Comparison of ENCODE assay signal across 19 cellular contexts in the genomic region with DNA sequence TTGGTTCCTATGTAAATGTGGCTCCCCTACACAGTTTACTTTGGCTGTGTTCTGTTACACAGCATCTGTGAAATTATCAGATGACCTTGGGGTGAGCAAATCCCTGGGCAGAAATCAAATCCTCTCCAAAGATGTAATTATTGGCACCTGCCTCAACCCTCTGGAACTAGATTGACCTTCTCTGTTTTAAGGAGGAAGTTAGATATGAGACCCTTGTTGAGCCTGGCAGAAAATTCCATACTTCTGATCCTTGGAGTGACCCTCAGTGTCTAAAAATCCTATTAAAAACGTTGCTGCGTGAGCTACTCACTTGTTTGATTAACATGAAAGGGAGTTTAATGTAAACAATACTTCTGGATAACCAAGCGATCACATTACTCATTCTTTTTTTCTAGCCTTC.
DNase-seq lines count a peak whose midpoint lies in the region; ATAC-seq, FAIRE-seq and TF ChIP-seq lines count a peak whose summit lies in the region.
"Had no signal": no experiment of that assay in that cellular context is flagged by ENCODE, and none has a peak within 500 bp of the region (broad histone marks: within the 10 kb centered on the region; RNA-seq: fewer than 3 reads in every experiment).

No MANE protein-coding gene starts in this region.

- no peak for TF ChIP-seq RAD21 in HCT116 (IDR thresholded peaks at IDR 0.05; ENCODE audit: low read depth)

- CTCF ChIA-PET in HCT116 (lab: Charles Lee) = no interaction called here
- CTCF ChIA-PET in endothelial cell of umbilical vein (lab: Charles Lee) = interaction anchor here (1.1 to 1.4 kb wide), 2 partner anchors 12 to 45 kb away, joined by 3 to 4 read pairs; no protein-coding TSS in a partner anchor

- H3K9ac ChIP-seq in HCT116 (ENCODE audit: low read length) (no peak overlapping the region), endothelial cell of umbilical vein (replicated peaks; ENCODE audit: extremely low read depth, insufficient read depth, low read length) (no peak overlapping the region)

- peak; percentile 55 for FAIRE-seq in endothelial cell of umbilical vein (lab: Jason Lieb, UNC)
- FAIRE-seq: A204.1, G401.6, GM12892 had no signal

- TF ChIP-seq POLR2A in HCT116 (IDR thresholded peaks at IDR 0.05; ENCODE audit: borderline replicate concordance, extremely low read depth, insufficient read depth, insufficient read length) (no peak), endothelial cell of umbilical vein (IDR thresholded peaks at IDR 0.05; ENCODE audit: low read depth, low read length) (no peak)

- ATAC-seq in HCT116 = no peak
- ATAC-seq: GM23338 had no signal

- H2AFZ ChIP-seq in HCT116 (ENCODE audit: low read depth, low read length, poor library complexity, severe bottlenecking) = no peak overlapping the region
- H2AFZ ChIP-seq in endothelial cell of umbilical vein (ENCODE audit: low read depth, low read length) = no peak overlapping the region
- H2AFZ ChIP-seq: GM23338, PC-9 had no signal

- H3K9me3 ChIP-seq in HCT116 (ENCODE audit: control insufficient read depth in 1 of 2, insufficient read depth in 1 of 2, low read depth in 1 of 2, low read length in 2 of 2) (no peaks in the 10 kb centered on the region), endothelial cell of umbilical vein (replicated peaks; ENCODE audit: control insufficient read depth, insufficient read depth, low read length) (no peaks in the 10 kb centered on the region)
- H3K9me3 ChIP-seq: Caco-2 had no signal

- BruUV-seq in HCT116 (replicated peaks; lab: Mats Ljungman, UMichigan) (TSS peak; percentile 11), endothelial cell of umbilical vein (replicated peaks; lab: Mats Ljungman, UMichigan) (no TSS peak)

- H3K4me2 ChIP-seq in HCT116 (ENCODE audit: low read length) = no peak overlapping the region
- H3K4me2 ChIP-seq in endothelial cell of umbilical vein (ENCODE audit: insufficient read depth, low read length) = no peak overlapping the region
- H3K4me2 ChIP-seq: GM23338, PC-9 had no signal

- POLR2A ChIA-PET in HCT116 (lab: Charles Lee) (no interaction called here), endothelial cell of umbilical vein (lab: Charles Lee) (no interaction called here)

- H3K27ac ChIP-seq in HCT116 (ENCODE audit: low read depth, low read length) = no peak overlapping the region
- no peak overlapping the region for H3K27ac ChIP-seq in endothelial cell of umbilical vein (ENCODE audit: insufficient read depth, low read depth, low read length)
- H3K27ac ChIP-seq: PC-9, SK-N-MC had no signal

- intact Hi-C loops in HCT116 (cut with micrococcal nuclease) = no loop called here
- intact Hi-C loops in endothelial cell of umbilical vein (cut with micrococcal nuclease) = no loop called here

- H4K20me1 ChIP-seq in HCT116 (ENCODE audit: insufficient read depth) = no peaks in the 10 kb centered on the region
- no peaks in the 10 kb centered on the region for H4K20me1 ChIP-seq in endothelial cell of umbilical vein (replicated peaks; ENCODE audit: control insufficient read depth, extremely low read depth, insufficient read depth, low read length)

- TF ChIP-seq CTCF in HCT116 (IDR thresholded peaks at IDR 0.05 in 2 of 3, conservative IDR thresholded peaks at IDR 0.05 in 1 of 3; ENCODE audit: borderline replicate concordance in 1 of 3, insufficient read depth in 1 of 3, low read depth in 2 of 3, low read length in 2 of 3) = no peak
- TF ChIP-seq CTCF in endothelial cell of umbilical vein (IDR thresholded peaks at IDR 0.05; ENCODE audit: extremely low read depth in 1 of 2, insufficient read depth in 1 of 2, low read depth in 1 of 2, low read length in 2 of 2) = no peak

- H3K79me2 ChIP-seq in HCT116 (ENCODE audit: insufficient read depth, low read length) (no peaks in the 10 kb centered on the region), endothelial cell of umbilical vein (ENCODE audit: control insufficient read depth, insufficient read depth, low read length) (no peaks in the 10 kb centered on the region)

- H3K9me2 ChIP-seq in HCT116 (ENCODE audit: insufficient read depth) = no peaks in the 10 kb centered on the region

- DNase-seq in NCI-H2196 (lab: John Stamatoyannopoulos, UW; ENCODE audit: unreplicated experiment) (peak; percentile 32), NCI-H2196 treated with DMSO at 0.1 percent for 48 hours (lab: John Stamatoyannopoulos, UW; ENCODE audit: unreplicated experiment) (no peak), HCT116 (ENCODE audit: low read depth, low spot score) (no peak), NCI-H774 (lab: John Stamatoyannopoulos, UW) (peak; percentile 12), endothelial cell of umbilical vein (ENCODE audit: low read depth, low spot score) (peak; percentile 82), NCI-H2107 treated with DMSO at 0.1 percent for 48 hours (lab: John Stamatoyannopoulos, UW; ENCODE audit: unreplicated experiment) (no peak), NCI-H526 treated with DMSO at 0.1 percent for 48 hours (lab: John Stamatoyannopoulos, UW) (no peak)
- no peak for DNase-seq in stimulated activated CD8-positive, alpha-beta memory T cell treated with anti-CD3 and anti-CD28 coated beads, Interleukin-4, amount 100 ng/mL, for 48 hours
- DNase-seq: Caco-2, DMS79 treated with DMSO at 0.1 percent for 48 hours, NCI-H1048, NCI-H187, NCI-H345, PC-9 had no signal

- no peaks in the 10 kb centered on the region for H3K27me3 ChIP-seq in HCT116 (ENCODE audit: insufficient read depth, low read length)
- H3K27me3 ChIP-seq in endothelial cell of umbilical vein (ENCODE audit: control insufficient read depth in 2 of 2, insufficient read depth in 2 of 2, low read length in 2 of 2) = no peaks in the 10 kb centered on the region

- no peaks in the 10 kb centered on the region for H3K9me1 ChIP-seq in endothelial cell of umbilical vein (replicated peaks; ENCODE audit: control insufficient read depth, extremely low read depth, insufficient read depth, low read length)

- dilution Hi-C loops in endothelial cell of umbilical vein (cut with MboI; ENCODE audit: extremely low pct_ligation_motif_present, low sequenced_read_pairs) = no loop called here

- RAD21 ChIA-PET in HCT116 (lab: Charles Lee; ENCODE audit: low non-redundant PET in 1 of 2, low total read pairs in 2 of 2, uncharacterized antibody in 2 of 2, unreplicated experiment in 2 of 2) = no interaction called here

- no peak overlapping the region for H3K4me3 ChIP-seq in HCT116 (replicated peaks in 1 of 2; ENCODE audit: low read depth in 1 of 2, low read length in 2 of 2)
- no peak overlapping the region for H3K4me3 ChIP-seq in endothelial cell of umbilical vein (replicated peaks in 1 of 3; ENCODE audit: insufficient read depth in 1 of 3, low read depth in 1 of 3, low read length in 3 of 3)
- H3K4me3 ChIP-seq: GM23338, PC-9, SK-N-MC had no signal

- H3K36me3 ChIP-seq in HCT116 (ENCODE audit: control insufficient read depth in 1 of 2, insufficient read depth in 2 of 2, low read length in 2 of 2) (0 out of 4 replicates have a peak, but pooled peaks cover 0 to 3% of the 10 kb centered on the region in 2 experiments), endothelial cell of umbilical vein (ENCODE audit: control insufficient read depth in 2 of 2, extremely low read depth in 1 of 2, insufficient read depth in 2 of 2, low read length in 2 of 2) (no peaks in the 10 kb centered on the region)

- H3K4me1 ChIP-seq in HCT116 (ENCODE audit: control insufficient read depth in 1 of 2, insufficient read depth in 2 of 2, low read length in 2 of 2) = peaks cover 17% of the 10 kb centered on the region in 2 experiments
- H3K4me1 ChIP-seq in endothelial cell of umbilical vein (ENCODE audit: control insufficient read depth, extremely low read depth, insufficient read depth, low read length) = no peaks in the 10 kb centered on the region

TF ChIP-seq in HCT116, 20 proteins besides CTCF, POLR2A, EP300 and RAD21 (continues in another document):
- no peak for TF ChIP-seq YY1 (IDR thresholded peaks at IDR 0.05; ENCODE audit: extremely low read depth, insufficient replicate concordance, low read depth, low read length)
- no peak for TF ChIP-seq ZNF274 (IDR thresholded peaks at IDR 0.05; ENCODE audit: low read depth, low read length)
- TF ChIP-seq TCF7L2 (IDR thresholded peaks at IDR 0.05; ENCODE audit: borderline replicate concordance, extremely low read depth, insufficient read depth, insufficient read length) = no peak
- TF ChIP-seq, protein P1, sequence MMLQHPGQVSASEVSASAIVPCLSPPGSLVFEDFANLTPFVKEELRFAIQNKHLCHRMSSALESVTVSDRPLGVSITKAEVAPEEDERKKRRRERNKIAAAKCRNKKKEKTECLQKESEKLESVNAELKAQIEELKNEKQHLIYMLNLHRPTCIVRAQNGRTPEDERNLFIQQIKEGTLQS (IDR thresholded peaks at IDR 0.05) = no peak
- TF ChIP-seq CEBPB (IDR thresholded peaks at IDR 0.05; ENCODE audit: low read depth) = no peak
- TF ChIP-seq SP1 (IDR thresholded peaks at IDR 0.05; ENCODE audit: low read depth) = no peak
- TF ChIP-seq, protein P2, sequence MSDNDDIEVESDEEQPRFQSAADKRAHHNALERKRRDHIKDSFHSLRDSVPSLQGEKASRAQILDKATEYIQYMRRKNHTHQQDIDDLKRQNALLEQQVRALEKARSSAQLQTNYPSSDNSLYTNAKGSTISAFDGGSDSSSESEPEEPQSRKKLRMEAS (IDR thresholded peaks at IDR 0.05) = no peak
- no peak for TF ChIP-seq ELF1 (IDR thresholded peaks at IDR 0.05; ENCODE audit: borderline replicate concordance, low read depth)
- no peak for TF ChIP-seq EZH2phosphoT487 (IDR thresholded peaks at IDR 0.05; ENCODE audit: borderline replicate concordance)

TF ChIP-seq in endothelial cell of umbilical vein, 7 proteins besides CTCF, POLR2A, EP300 and RAD21:
- TF ChIP-seq FOS (IDR thresholded peaks at IDR 0.05; ENCODE audit: borderline replicate concordance, insufficient read depth, low read length) = no peak
- TF ChIP-seq EZH2 (IDR thresholded peaks at IDR 0.05; ENCODE audit: borderline replicate concordance, low read depth, low read length, severe bottlenecking) = no peak
- TF ChIP-seq GATA2 (IDR thresholded peaks at IDR 0.05; ENCODE audit: insufficient read depth, insufficient read length, low read depth, low read length) = peak; percentile 16
- TF ChIP-seq JUN (IDR thresholded peaks at IDR 0.05; ENCODE audit: borderline replicate concordance, insufficient read depth, insufficient read length, low read depth) = no peak
- TF ChIP-seq POLR2AphosphoS5 (IDR thresholded peaks at IDR 0.05; ENCODE audit: insufficient read depth, low read depth, low read length) = peak; percentile 35
- TF ChIP-seq, protein P2 (IDR thresholded peaks at IDR 0.05; ENCODE audit: insufficient read depth, insufficient read length) = no peak
- no peak for TF ChIP-seq MYC (IDR thresholded peaks at IDR 0.05; ENCODE audit: low read depth, low read length)

Comparison
In these comparisons a context has a peak if more than half of its experiments do, and no peak if none do; other contexts are left out.
1. DNase-seq: peak in NCI-H2196 (single experiment), NCI-H774 (single experiment) and endothelial cell of umbilical vein (single experiment); none in NCI-H2196 treated with DMSO at 0.1 percent for 48 hours (single experiment), HCT116 (single experiment), stimulated activated CD8-positive, alpha-beta memory T cell treated with anti-CD3 and anti-CD28 coated beads, Interleukin-4, amount 100 ng/mL, for 48 hours (single experiment), NCI-H2107 treated with DMSO at 0.1 percent for 48 hours (single experiment) and NCI-H526 treated with DMSO at 0.1 percent for 48 hours (single experiment).